Comparison of ENCODE assay signal across 11 cellular contexts in the genomic region with DNA sequence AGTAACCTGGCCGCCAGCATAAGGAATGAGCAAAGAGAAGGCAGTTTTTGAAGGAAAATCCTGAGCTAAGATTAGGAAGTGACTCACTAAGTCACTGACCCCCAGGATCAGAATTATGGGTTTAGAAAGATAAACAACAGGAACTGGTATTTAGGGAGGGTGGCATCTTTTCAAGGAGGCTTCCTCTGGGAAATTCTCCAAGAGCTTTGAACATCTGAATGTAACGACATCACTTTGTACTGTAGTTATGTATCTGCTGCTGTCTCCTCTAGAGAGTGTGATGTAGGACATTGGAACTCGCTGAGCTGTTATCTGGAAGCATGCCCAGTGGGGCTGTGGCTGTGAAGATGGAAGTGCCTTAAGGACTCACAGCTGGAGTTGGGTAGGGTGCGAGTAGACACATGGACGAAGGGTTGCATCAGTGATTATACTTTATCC.
DNase-seq lines count a peak whose midpoint lies in the region; ATAC-seq lines count a peak whose summit lies in the region.
"Had no signal": no experiment of that assay in that cellular context is flagged by ENCODE, and none has a peak within 500 bp of the region (broad histone marks: within the 10 kb centered on the region; RNA-seq: fewer than 3 reads in every experiment).

No MANE protein-coding gene starts in this region.

- H3K4me1 Mint-ChIP-seq in naive thymus-derived CD8-positive, alpha-beta T cell = no peaks in the 10 kb centered on the region
- H3K4me1 Mint-ChIP-seq: endodermal cell had no signal

- POLR2A ChIA-PET in naive thymus-derived CD8-positive, alpha-beta T cell (lab: Charles Lee) = no interaction called here

- intact Hi-C loops in right cardiac atrium (cut with DNase I) = no loop called here

- 25% methylated on average over 5 of the region's 5 CpGs for WGBS in right cardiac atrium

- peaks cover 0 to 4% (median 0%) of the 10 kb centered on the region in 5 donors for H3K27me3 Mint-ChIP-seq in naive thymus-derived CD8-positive, alpha-beta T cell

- H3K27ac Mint-ChIP-seq in naive thymus-derived CD8-positive, alpha-beta T cell = no peak overlapping the region
- H3K27ac Mint-ChIP-seq: activated T-cell treated with anti-CD3 and anti-CD28 coated beads, Interleukin-2, amount 50 U/mL, for 72 hours; endodermal cell had no signal

- DNase-seq in HK-2 (ENCODE audit: unreplicated experiment) (peak; percentile 23), amniotic epithelial cell (ENCODE audit: low read depth) (peak; percentile 81), right cardiac atrium (peak; percentile 42 to 82 (median 67)), stromal cell of bone marrow (ENCODE audit: low read depth) (peak; percentile 87), NCI-H510A (lab: John Stamatoyannopoulos, UW) (no peak)
- no peak for DNase-seq in NK-92 treated with Interleukin-12 subunit alpha and Interleukin-12 subunit beta, amount 100 ng/mL, for 24 hours (lab: John Stamatoyannopoulos, UW)
- no peak for DNase-seq in naive thymus-derived CD8-positive, alpha-beta T cell
- DNase-seq: activated T-cell treated with anti-CD3 and anti-CD28 coated beads, Interleukin-2, amount 50 U/mL, for 72 hours; endodermal cell; NCI-H2029 treated with DMSO at 0.1 percent for 48 hours had no signal

- no peaks in the 10 kb centered on the region for H3K4me1 ChIP-seq in right cardiac atrium (ENCODE audit: control insufficient read depth, insufficient read depth, low read length)

- H3K36me3 Mint-ChIP-seq in naive thymus-derived CD8-positive, alpha-beta T cell = peaks cover 0 to 17% (median 0%) of the 10 kb centered on the region in 3 donors

- no peaks in the 10 kb centered on the region for H3K27me3 ChIP-seq in right cardiac atrium (ENCODE audit: control insufficient read depth, insufficient read depth)

- peak; percentile 79 to 89 for ATAC-seq in right cardiac atrium
- no peak for ATAC-seq in naive thymus-derived CD8-positive, alpha-beta T cell
- ATAC-seq: activated T-cell treated with anti-CD3 and anti-CD28 coated beads, Interleukin-2, amount 50 U/mL, for 72 hours had no signal

- no peak overlapping the region for H3K4me3 Mint-ChIP-seq in naive thymus-derived CD8-positive, alpha-beta T cell
- H3K4me3 Mint-ChIP-seq: activated T-cell treated with anti-CD3 and anti-CD28 coated beads, Interleukin-2, amount 50 U/mL, for 72 hours; endodermal cell had no signal

- no peak overlapping the region for H3K4me3 ChIP-seq in right cardiac atrium (ENCODE audit: low read length)
- H3K4me3 ChIP-seq: thoracic aorta had no signal

- no peak overlapping the region for H3K27ac ChIP-seq in right cardiac atrium (ENCODE audit: low read length)
- H3K27ac ChIP-seq: thoracic aorta had no signal

- H3K9me3 Mint-ChIP-seq in naive thymus-derived CD8-positive, alpha-beta T cell = peaks cover 3 to 49% (median 32%) of the 10 kb centered on the region in 9 donors
- H3K9me3 Mint-ChIP-seq: endodermal cell had no signal

- H3K9me3 ChIP-seq in right cardiac atrium (ENCODE audit: control insufficient read depth, low read length) = no peaks in the 10 kb centered on the region
- H3K9me3 ChIP-seq: thoracic aorta had no signal

Comparison
In these comparisons a context has a peak if more than half of its experiments do, and no peak if none do; other contexts are left out.
1. DNase-seq: peak in HK-2 (single experiment), amniotic epithelial cell (single experiment), right cardiac atrium (3 of 3) and stromal cell of bone marrow (single experiment); none in NK-92 treated with Interleukin-12 subunit alpha and Interleukin-12 subunit beta, amount 100 ng/mL, for 24 hours (single experiment), naive thymus-derived CD8-positive, alpha-beta T cell (0 of 10) and NCI-H510A (single experiment).
2. ATAC-seq: peak in right cardiac atrium (2 of 2); none in naive thymus-derived CD8-positive, alpha-beta T cell (0 of 2).